Comparison of ENCODE assay signal across 12 cellular contexts in the genomic region with DNA sequence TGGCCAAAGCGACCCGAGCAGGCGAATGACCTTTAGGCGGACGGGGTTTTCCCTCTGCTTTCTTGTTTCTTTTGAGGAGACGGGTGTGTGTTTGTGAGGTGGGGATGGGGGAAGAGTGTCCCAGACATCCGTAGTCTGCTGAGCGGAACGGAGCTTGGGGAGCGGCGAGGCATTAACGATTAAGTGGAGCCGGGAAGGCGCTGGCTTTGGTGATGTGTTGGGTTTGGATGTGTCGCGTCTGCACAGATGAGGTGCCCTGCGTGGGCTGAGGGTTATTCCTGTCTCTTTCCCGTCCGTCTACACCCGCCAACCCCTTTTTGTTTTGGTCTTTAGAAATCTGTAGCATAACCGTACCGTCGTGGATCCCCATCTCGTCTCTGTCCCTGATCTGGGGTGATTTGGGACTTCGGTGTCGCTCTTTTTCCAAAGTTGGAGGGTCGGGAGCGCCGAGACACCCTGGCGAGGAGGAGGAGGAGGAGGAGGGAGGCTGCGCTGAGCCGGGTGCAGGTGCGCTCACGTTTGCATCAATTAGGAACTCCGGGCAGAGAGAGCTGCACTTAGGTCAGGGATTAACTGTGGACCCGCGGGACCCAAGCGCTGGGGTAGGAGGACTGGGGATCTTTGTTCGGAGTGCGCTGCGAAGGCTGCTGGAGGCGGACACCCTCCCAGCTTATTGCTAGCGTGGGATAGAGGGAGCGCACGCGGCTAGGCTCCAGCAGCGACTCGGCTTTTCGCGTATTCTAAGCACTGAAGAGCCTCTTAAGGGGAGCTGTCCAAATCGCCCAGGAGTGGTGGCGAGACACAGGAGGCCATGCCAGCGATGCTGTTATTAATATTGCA.
DNase-seq lines count a peak whose midpoint lies in the region; ATAC-seq and TF ChIP-seq lines count a peak whose summit lies in the region.
"Had no signal": no experiment of that assay in that cellular context is flagged by ENCODE, and none has a peak within 500 bp of the region (broad histone marks: within the 10 kb centered on the region; RNA-seq: fewer than 3 reads in every experiment).

No MANE protein-coding gene starts in this region.

- WGBS in neuronal stem cell (ENCODE audit: extremely low coverage in 2 of 2, insufficient read length in 2 of 2, insufficient replicate concordance in 1 of 2), 2 donors = no CpG with 5 or more reads among the region's 53 CpGs

- H2AFZ ChIP-seq in neuronal stem cell (ENCODE audit: low read length) = peak overlapping the region; percentile 97

- H3K18ac ChIP-seq in neuronal stem cell (ENCODE audit: low read length) = no peak overlapping the region

- H3K14ac ChIP-seq in neuronal stem cell (ENCODE audit: low read length) = no peak overlapping the region

- H3K27me3 ChIP-seq in foreskin keratinocyte (peaks cover 43% of the 10 kb centered on the region), neuronal stem cell (ENCODE audit: control insufficient read depth in 3 of 3, insufficient read depth in 3 of 3, low read depth in 1 of 3, low read length in 3 of 3) (peaks cover 7 to 57% (median 22%) of the 10 kb centered on the region in 3 experiments)

- peaks cover 0 to 4% of the 10 kb centered on the region in 2 donors for H3K9me3 ChIP-seq in neuronal stem cell (replicated peaks in 1 of 2; ENCODE audit: control insufficient read depth in 2 of 2, insufficient read depth in 1 of 2, low read depth in 1 of 2, low read length in 2 of 2)
- H3K9me3 ChIP-seq: Peyer's patch had no signal

- H3K9ac ChIP-seq in neuronal stem cell (ENCODE audit: low read depth, low read length, poor library complexity) = no peak overlapping the region

- H2BK15ac ChIP-seq in neuronal stem cell (ENCODE audit: low read length) = no peak overlapping the region

- H2BK12ac ChIP-seq in neuronal stem cell (ENCODE audit: low read length) = no peak overlapping the region

- H3K79me1 ChIP-seq in neuronal stem cell (ENCODE audit: low read depth, low read length) = no peaks in the 10 kb centered on the region

- no peak for TF ChIP-seq RAD21 in Ishikawa (IDR thresholded peaks at IDR 0.05; ENCODE audit: low read depth)

- H2AK5ac ChIP-seq in neuronal stem cell (ENCODE audit: low read depth, low read length) = peak overlapping the region; percentile 37

- POLR2A ChIA-PET in HEK293T (lab: Yijun Ruan, JAX) = no interaction called here

- H3K4me2 ChIP-seq in neuronal stem cell (ENCODE audit: insufficient read depth, low read length, poor library complexity, severe bottlenecking) = peak overlapping the region; percentile 100

- H3K27ac ChIP-seq in foreskin keratinocyte = no peak overlapping the region
- no peak overlapping the region for H3K27ac ChIP-seq in neuronal stem cell (replicated peaks; ENCODE audit: low read length)
- H3K27ac ChIP-seq: spleen had no signal

- H3K36me3 ChIP-seq in neuronal stem cell (replicated peaks in 1 of 2; ENCODE audit: control insufficient read depth in 2 of 2, insufficient read depth in 2 of 2, low read length in 2 of 2) = no peaks in the 10 kb centered on the region
- H3K36me3 ChIP-seq: Peyer's patch, spleen had no signal

- DNase-seq in COR-L47 (lab: John Stamatoyannopoulos, UW) (peak; percentile 38), foreskin keratinocyte (peak in 1 of 2 donors; percentile 7), neuronal stem cell (ENCODE audit: low spot score) (peak; percentile 20), HEK293T (ENCODE audit: extremely low spot score) (no peak), SK-N-DZ (ENCODE audit: low spot score) (no peak), SIG-M5 (lab: John Stamatoyannopoulos, UW) (no peak)
- DNase-seq: activated T-cell treated with anti-CD3 and anti-CD28 coated beads, Interleukin-2, amount 50 U/mL, for 72 hours; CD4-positive, CD25-positive, alpha-beta regulatory T cell; spleen had no signal

- TF ChIP-seq CTCF in foreskin keratinocyte (conservative IDR thresholded peaks at IDR 0.05) = no peak

- no peak overlapping the region for H4K8ac ChIP-seq in neuronal stem cell (ENCODE audit: low read depth, low read length)

- H2BK5ac ChIP-seq in neuronal stem cell (ENCODE audit: low read length) = no peak overlapping the region

- H3K4me1 ChIP-seq in foreskin keratinocyte (no peaks in the 10 kb centered on the region), neuronal stem cell (ENCODE audit: control insufficient read depth in 2 of 2, insufficient read depth in 1 of 2, low read depth in 1 of 2, low read length in 2 of 2) (peaks cover 0 to 5% of the 10 kb centered on the region in 2 donors)

- no peak overlapping the region for H3K4ac ChIP-seq in neuronal stem cell (ENCODE audit: low read length)

- peak overlapping the region; percentile 44 for H3K23ac ChIP-seq in neuronal stem cell (ENCODE audit: low read depth, low read length, poor library complexity)

- ATAC-seq in foreskin keratinocyte (peak; percentile 23), GM21526 (IDR thresholded peaks at IDR 0.05; ENCODE audit: low FRiP score, unreplicated experiment) (no peak)
- ATAC-seq: activated T-cell treated with anti-CD3 and anti-CD28 coated beads, Interleukin-2, amount 50 U/mL, for 72 hours had no signal

- H4K91ac ChIP-seq in neuronal stem cell (ENCODE audit: low read depth, low read length, poor library complexity) = no peak overlapping the region

- CTCF ChIA-PET in HEK293T (lab: Yijun Ruan, JAX) = interaction anchor here (0.6 kb wide), 1 partner anchor 21 kb away, joined by 3 read pairs; no protein-coding TSS in a partner anchor

- peak overlapping the region; percentile 35 to 91 for H3K4me3 ChIP-seq in neuronal stem cell (ENCODE audit: low read length in 2 of 2)

- no peak for TF ChIP-seq EP300 in Ishikawa (IDR thresholded peaks at IDR 0.05; ENCODE audit: borderline replicate concordance)

- H2BK120ac ChIP-seq in neuronal stem cell (ENCODE audit: low read depth, low read length) = no peak overlapping the region

TF ChIP-seq in Ishikawa, 13 proteins besides CTCF, POLR2A, EP300 and RAD21:
- TF ChIP-seq, protein P1, sequence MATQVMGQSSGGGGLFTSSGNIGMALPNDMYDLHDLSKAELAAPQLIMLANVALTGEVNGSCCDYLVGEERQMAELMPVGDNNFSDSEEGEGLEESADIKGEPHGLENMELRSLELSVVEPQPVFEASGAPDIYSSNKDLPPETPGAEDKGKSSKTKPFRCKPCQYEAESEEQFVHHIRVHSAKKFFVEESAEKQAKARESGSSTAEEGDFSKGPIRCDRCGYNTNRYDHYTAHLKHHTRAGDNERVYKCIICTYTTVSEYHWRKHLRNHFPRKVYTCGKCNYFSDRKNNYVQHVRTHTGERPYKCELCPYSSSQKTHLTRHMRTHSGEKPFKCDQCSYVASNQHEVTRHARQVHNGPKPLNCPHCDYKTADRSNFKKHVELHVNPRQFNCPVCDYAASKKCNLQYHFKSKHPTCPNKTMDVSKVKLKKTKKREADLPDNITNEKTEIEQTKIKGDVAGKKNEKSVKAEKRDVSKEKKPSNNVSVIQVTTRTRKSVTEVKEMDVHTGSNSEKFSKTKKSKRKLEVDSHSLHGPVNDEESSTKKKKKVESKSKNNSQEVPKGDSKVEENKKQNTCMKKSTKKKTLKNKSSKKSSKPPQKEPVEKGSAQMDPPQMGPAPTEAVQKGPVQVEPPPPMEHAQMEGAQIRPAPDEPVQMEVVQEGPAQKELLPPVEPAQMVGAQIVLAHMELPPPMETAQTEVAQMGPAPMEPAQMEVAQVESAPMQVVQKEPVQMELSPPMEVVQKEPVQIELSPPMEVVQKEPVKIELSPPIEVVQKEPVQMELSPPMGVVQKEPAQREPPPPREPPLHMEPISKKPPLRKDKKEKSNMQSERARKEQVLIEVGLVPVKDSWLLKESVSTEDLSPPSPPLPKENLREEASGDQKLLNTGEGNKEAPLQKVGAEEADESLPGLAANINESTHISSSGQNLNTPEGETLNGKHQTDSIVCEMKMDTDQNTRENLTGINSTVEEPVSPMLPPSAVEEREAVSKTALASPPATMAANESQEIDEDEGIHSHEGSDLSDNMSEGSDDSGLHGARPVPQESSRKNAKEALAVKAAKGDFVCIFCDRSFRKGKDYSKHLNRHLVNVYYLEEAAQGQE (IDR thresholded peaks at IDR 0.05; ENCODE audit: low read depth) = peak; percentile 54
- TF ChIP-seq ZBTB7A (IDR thresholded peaks at IDR 0.05; ENCODE audit: low read depth) = no peak

TF ChIP-seq in HEK293T, 16 proteins besides CTCF, POLR2A, EP300 and RAD21:
- TF ChIP-seq LEF1 (IDR thresholded peaks at IDR 0.05; ENCODE audit: borderline replicate concordance) (no peak), TARDBP (IDR thresholded peaks at IDR 0.05) (no peak), FOXM1 (IDR thresholded peaks at IDR 0.05; ENCODE audit: borderline replicate concordance) (no peak)

Comparison
In these comparisons a context has a peak if more than half of its experiments do, and no peak if none do; other contexts are left out.
1. DNase-seq: peak in COR-L47 (single experiment) and neuronal stem cell (single experiment); none in HEK293T (single experiment), SK-N-DZ (single experiment) and SIG-M5 (single experiment).